In genomic region chr4:112290341-112290740, GRCh38 we compare ENCODE assay signal across 14 cellular contexts. TPM values are rescaled to one million over a fixed set of nuclear protein-coding genes. Genes with fewer than 3 reads are reported as not detected.
DNase-seq lines count a peak whose midpoint lies in the region; ATAC-seq and TF ChIP-seq lines count a peak whose summit lies in the region.
"Had no signal": no experiment of that assay in that cellular context is flagged by ENCODE, and none has a peak within 500 bp of the region (broad histone marks: within the 10 kb centered on the region; RNA-seq: fewer than 3 reads in every experiment).

No MANE protein-coding gene starts in this region.

- no peak overlapping the region for H3K14ac ChIP-seq in mesenchymal stem cell (ENCODE audit: low read length in 2 of 2)

- no peak overlapping the region for H4K8ac ChIP-seq in mesenchymal stem cell (ENCODE audit: low read length)

- no peak overlapping the region for H3K18ac ChIP-seq in mesenchymal stem cell (ENCODE audit: low read depth in 1 of 2, low read length in 2 of 2)

- no peak overlapping the region for H3K4me3 ChIP-seq in OCI-LY1 (ENCODE audit: low read depth, low read length, poor library complexity, severe bottlenecking)
- no peak overlapping the region for H3K4me3 ChIP-seq in neutrophil (ENCODE audit: low read depth in 1 of 2, low read length in 1 of 2)
- H3K4me3 ChIP-seq in mesenchymal stem cell (ENCODE audit: insufficient read depth in 1 of 2, low read depth in 1 of 2, low read length in 2 of 2), result no peak overlapping the region

- H2BK120ac ChIP-seq in mesenchymal stem cell (ENCODE audit: low read depth, low read length), result no peak overlapping the region

- H3K4me2 ChIP-seq in OCI-LY1 (ENCODE audit: low read length) (no peak overlapping the region), mesenchymal stem cell (ENCODE audit: low read length, poor library complexity, severe bottlenecking) (no peak overlapping the region)

- H3K4me1 ChIP-seq in OCI-LY1 (ENCODE audit: insufficient read depth, low read length, severe bottlenecking) (peaks cover 46% of the 10 kb centered on the region), neutrophil (ENCODE audit: control insufficient read depth in 1 of 2, insufficient read depth in 1 of 2, low read depth in 1 of 2, low read length in 1 of 2) (peaks cover 41 to 46% of the 10 kb centered on the region in 2 experiments), mesenchymal stem cell (ENCODE audit: control insufficient read depth, insufficient read depth, low read depth, low read length) (peaks cover 5% of the 10 kb centered on the region)

- peaks cover 46% of the 10 kb centered on the region for H3K4me1 Mint-ChIP-seq in activated T-cell treated with anti-CD3 and anti-CD28 coated beads, Interleukin-2, amount 50 U/mL, for 24 hours (ENCODE audit: low read depth)
- peaks cover 3% of the 10 kb centered on the region for H3K4me1 Mint-ChIP-seq in mesothelial cell of epicardium

- H3K9me3 Mint-ChIP-seq in activated T-cell treated with anti-CD3 and anti-CD28 coated beads, Interleukin-2, amount 50 U/mL, for 24 hours, result no peaks in the 10 kb centered on the region
- H3K9me3 Mint-ChIP-seq in mesothelial cell of epicardium, result no peaks in the 10 kb centered on the region
- H3K9me3 Mint-ChIP-seq: activated naive CD4-positive, alpha-beta T cell treated with anti-CD3 and anti-CD28 coated beads, Interleukin-2, amount 50 U/mL, for 24 hours had no signal

- H2AFZ ChIP-seq in OCI-LY1 (ENCODE audit: low read length), result no peak overlapping the region
- H2AFZ ChIP-seq in mesenchymal stem cell (ENCODE audit: low read depth, low read length), result no peak overlapping the region

- peaks cover under 1% of the 10 kb centered on the region for H3K79me1 ChIP-seq in mesenchymal stem cell (replicated peaks; ENCODE audit: low read length, poor library complexity, severe bottlenecking)

- no peaks in the 10 kb centered on the region for H4K20me1 ChIP-seq in OCI-LY1 (ENCODE audit: insufficient read depth, low read length)

- H3K4me3 Mint-ChIP-seq in activated T-cell treated with anti-CD3 and anti-CD28 coated beads, Interleukin-2, amount 50 U/mL, for 24 hours, result no peak overlapping the region
- H3K4me3 Mint-ChIP-seq in mesothelial cell of epicardium, result no peak overlapping the region

- TF ChIP-seq CTCF in OCI-LY1 (IDR thresholded peaks at IDR 0.05; ENCODE audit: low read length) (no peak), neutrophil (IDR thresholded peaks at IDR 0.05) (no peak), mesothelial cell of epicardium (IDR thresholded peaks at IDR 0.05; ENCODE audit: unreplicated experiment) (no peak)

- H3K9me3 ChIP-seq in OCI-LY1 (ENCODE audit: low read length) (no peaks in the 10 kb centered on the region), neutrophil (no peaks in the 10 kb centered on the region), mesenchymal stem cell (ENCODE audit: control insufficient read depth, low read length) (no peaks in the 10 kb centered on the region)

- H2BK15ac ChIP-seq in mesenchymal stem cell (ENCODE audit: low read depth, poor library complexity, severe bottlenecking), result no peak overlapping the region

- H3K9me2 ChIP-seq in OCI-LY1 (ENCODE audit: low read depth, low read length), result no peaks in the 10 kb centered on the region

- H3K36me3 ChIP-seq in OCI-LY1 (ENCODE audit: insufficient read depth, low read length) (no peaks in the 10 kb centered on the region; the same call in 1 of the 2 replicates), neutrophil (no peaks in the 10 kb centered on the region), mesenchymal stem cell (ENCODE audit: control insufficient read depth in 1 of 2, insufficient read depth in 2 of 2, low read depth in 1 of 2, low read length in 2 of 2) (no peaks in the 10 kb centered on the region)

- DNase-seq in activated T-cell treated with anti-CD3 and anti-CD28 coated beads, Interleukin-2, amount 50 U/mL, for 24 hours, result no peak
- no peak for DNase-seq in activated T-cell treated with anti-CD3 and anti-CD28 coated beads, Interleukin-2, amount 50 U/mL, for 48 hours
- DNase-seq in mesothelial cell of epicardium (ENCODE audit: low spot score in 2 of 2, unreplicated experiment in 2 of 2) (no peak), mesenchymal stem cell (no peak)
- DNase-seq: ACHN, COR-L47, islet precursor cell, trophoblast cell had no signal

- H3K27me3 ChIP-seq in OCI-LY1 (ENCODE audit: insufficient read depth, low read length) (no peaks in the 10 kb centered on the region), neutrophil (no peaks in the 10 kb centered on the region), mesenchymal stem cell (ENCODE audit: control insufficient read depth in 1 of 2, insufficient read depth in 1 of 2, low read length in 2 of 2) (no peaks in the 10 kb centered on the region)

- no peaks in the 10 kb centered on the region for H3K27me3 Mint-ChIP-seq in activated T-cell treated with anti-CD3 and anti-CD28 coated beads, Interleukin-2, amount 50 U/mL, for 24 hours
- no peaks in the 10 kb centered on the region for H3K27me3 Mint-ChIP-seq in mesothelial cell of epicardium (ENCODE audit: low read depth)
- H3K27me3 Mint-ChIP-seq: activated naive CD4-positive, alpha-beta T cell treated with anti-CD3 and anti-CD28 coated beads, Interleukin-2, amount 50 U/mL, for 24 hours had no signal

- H3K27ac ChIP-seq in OCI-LY1 (ENCODE audit: low read depth, low read length, poor library complexity, severe bottlenecking) (peak overlapping the region; percentile 99), neutrophil (peak overlapping the region; percentile 90), mesenchymal stem cell (ENCODE audit: low read length, poor library complexity, severe bottlenecking) (no peak overlapping the region)

- peaks cover 5% of the 10 kb centered on the region; the same call in 1 of the 2 replicates for H3F3A ChIP-seq in OCI-LY1 (ENCODE audit: insufficient read depth, low read length)

- peak overlapping the region; percentile 78 for H3K27ac Mint-ChIP-seq in activated T-cell treated with anti-CD3 and anti-CD28 coated beads, Interleukin-2, amount 50 U/mL, for 24 hours
- H3K27ac Mint-ChIP-seq in mesothelial cell of epicardium, result no peak overlapping the region
- H3K27ac Mint-ChIP-seq: activated naive CD4-positive, alpha-beta T cell treated with anti-CD3 and anti-CD28 coated beads, Interleukin-2, amount 50 U/mL, for 24 hours had no signal

- peaks cover 8% of the 10 kb centered on the region for H3K36me3 Mint-ChIP-seq in activated T-cell treated with anti-CD3 and anti-CD28 coated beads, Interleukin-2, amount 50 U/mL, for 24 hours (ENCODE audit: low read depth)
- H3K36me3 Mint-ChIP-seq in mesothelial cell of epicardium, result no peaks in the 10 kb centered on the region
- H3K36me3 Mint-ChIP-seq: activated naive CD4-positive, alpha-beta T cell treated with anti-CD3 and anti-CD28 coated beads, Interleukin-2, amount 50 U/mL, for 24 hours had no signal

- ATAC-seq in GM21529 (IDR thresholded peaks at IDR 0.05; ENCODE audit: unreplicated experiment), result peak; percentile 14
- no peak for ATAC-seq in GM19467 (IDR thresholded peaks at IDR 0.05; ENCODE audit: unreplicated experiment)
- ATAC-seq: activated CD4-positive, CD25-positive, alpha-beta regulatory T cell treated with anti-CD3 and anti-CD28 coated beads, Interleukin-2, amount 50 U/mL, for 24 hours had no signal

- no peak overlapping the region for H3K4ac ChIP-seq in mesenchymal stem cell (ENCODE audit: low read depth in 1 of 2, low read length in 2 of 2)

- WGBS in mesenchymal stem cell, result 93% methylated on average over 3 of the region's 3 CpGs

- H2AK5ac ChIP-seq in mesenchymal stem cell (ENCODE audit: low read length, severe bottlenecking), result no peak overlapping the region

- H3K79me2 ChIP-seq in OCI-LY1 (ENCODE audit: insufficient read depth, low read length), result peaks cover 3% of the 10 kb centered on the region

- no peak overlapping the region for H4K91ac ChIP-seq in mesenchymal stem cell (ENCODE audit: low read length)

- H2BK5ac ChIP-seq in mesenchymal stem cell (ENCODE audit: low read depth, low read length, poor library complexity, severe bottlenecking), result no peak overlapping the region

- H3K9ac ChIP-seq in OCI-LY1 (ENCODE audit: low read length) (no peak overlapping the region), mesenchymal stem cell (ENCODE audit: low read length) (no peak overlapping the region)

- H3K23ac ChIP-seq in mesenchymal stem cell (ENCODE audit: low read length in 2 of 2), result no peak overlapping the region

- no peak overlapping the region for H2BK12ac ChIP-seq in mesenchymal stem cell (ENCODE audit: low read length in 2 of 2)

RNA-seq across cellular contexts. Expression of gene TIFA, which starts 4.6 kb away (rescaled TPM):
- 12.0 to 12.4 TPM (median 12.3 TPM) in 3 replicates for total RNA-seq in mesothelial cell of epicardium
- 1.9 TPM for polyA plus RNA-seq in mesenchymal stem cell (2013, experiment 1 of 2)
- polyA plus RNA-seq in mesenchymal stem cell (2013, experiment 2 of 2), result 2.4 TPM

RNA-seq across cellular contexts. Expression of gene ALPK1, which starts 6.8 kb away (rescaled TPM):
- 25.7 to 26.9 TPM (median 26.3 TPM) in 3 replicates for total RNA-seq in mesothelial cell of epicardium
- 3.2 TPM for polyA plus RNA-seq in mesenchymal stem cell (2013, experiment 1 of 2)
- 3.1 TPM for polyA plus RNA-seq in mesenchymal stem cell (2013, experiment 2 of 2)

RNA-seq across cellular contexts. Expression of gene AP1AR, which starts 58.8 kb away (rescaled TPM):
- total RNA-seq in mesothelial cell of epicardium, result 15.3 to 15.5 TPM (median 15.4 TPM) in 3 replicates
- 11.8 TPM for polyA plus RNA-seq in mesenchymal stem cell (2013, experiment 1 of 2)
- 11.9 TPM for polyA plus RNA-seq in mesenchymal stem cell (2013, experiment 2 of 2)
